ENCODE assay signal across 20 cellular contexts in genomic region chr9:111603041-111603440, GRCh38.
"Had no signal": no experiment of that assay in that cellular context is flagged by ENCODE, and none has a peak within 500 bp of the region (broad histone marks: within the 10 kb centered on the region; RNA-seq: fewer than 3 reads in every experiment).

No MANE protein-coding gene starts in this region.

- H3K4me3 Mint-ChIP-seq: activated B cell treated with CpG ODN at 0.5 μM for 24 hours; activated CD4-positive, alpha-beta memory T cell treated with anti-CD3 and anti-CD28 coated beads for 36 hours; activated naive CD8-positive, alpha-beta T cell treated with anti-CD3 and anti-CD28 coated beads, Interleukin-2, amount 10 ng/mL, durations not matched to agents 7 days and 5 days; activated T-helper 17 cell treated with anti-CD3 and anti-CD28 coated beads, Interleukin-2, amount 50 U/mL, for 72 hours; naive thymus-derived CD4-positive, alpha-beta T cell; stimulated activated naive B cell treated with anti-CD40 and anti-IgM and Interleukin-4, amounts not matched to agents 10 μg/mL and 1 μg/mL and 100 μg/mL, for 72 hours had no signal

- H3K27me3 ChIP-seq: gastrocnemius medialis, pancreas, vagina had no signal

- H3K36me3 ChIP-seq: gastrocnemius medialis, left ventricle myocardium inferior, pancreas, tibial artery, vagina had no signal

- H3K27ac ChIP-seq: gastrocnemius medialis, left ventricle myocardium inferior, pancreas, tibial artery, vagina had no signal

- H3K9me3 ChIP-seq: gastrocnemius medialis, left ventricle myocardium inferior, pancreas, tibial artery, vagina had no signal

- H3K9me3 Mint-ChIP-seq: activated B cell treated with CpG ODN at 0.5 μM for 24 hours; activated CD4-positive, alpha-beta memory T cell treated with anti-CD3 and anti-CD28 coated beads for 36 hours; activated naive CD8-positive, alpha-beta T cell treated with anti-CD3 and anti-CD28 coated beads, Interleukin-2, amount 10 ng/mL, durations not matched to agents 7 days and 5 days; activated T-helper 17 cell treated with anti-CD3 and anti-CD28 coated beads, Interleukin-2, amount 50 U/mL, for 72 hours; stimulated activated naive B cell treated with anti-CD40 and anti-IgM and Interleukin-4, amounts not matched to agents 10 μg/mL and 1 μg/mL and 100 μg/mL, for 72 hours had no signal

- DNase-seq: activated B cell treated with CpG ODN at 0.5 μM for 24 hours; activated CD4-positive, alpha-beta memory T cell treated with anti-CD3 and anti-CD28 coated beads for 36 hours; activated CD4-positive, alpha-beta T cell treated with anti-CD3 and anti-CD28 coated beads for 4 hours; activated naive CD4-positive, alpha-beta T cell treated with Interleukin-2 at 50 U/mL for 16 hours; activated naive CD8-positive, alpha-beta T cell treated with anti-CD3 and anti-CD28 coated beads, Interleukin-2, amount 10 ng/mL, durations not matched to agents 7 days and 5 days; amygdala; gastrocnemius medialis; head of caudate nucleus; left ventricle myocardium inferior; mesenchymal stem cell; naive thymus-derived CD4-positive, alpha-beta T cell; pancreas; stimulated activated naive B cell treated with anti-CD40 and anti-IgM and Interleukin-4, amounts not matched to agents 10 μg/mL and 1 μg/mL and 100 μg/mL, for 72 hours; substantia nigra; tibial artery had no signal

- H3K36me3 Mint-ChIP-seq: activated CD4-positive, alpha-beta memory T cell treated with anti-CD3 and anti-CD28 coated beads for 36 hours; activated naive CD8-positive, alpha-beta T cell treated with anti-CD3 and anti-CD28 coated beads, Interleukin-2, amount 10 ng/mL, durations not matched to agents 7 days and 5 days had no signal

- ATAC-seq: activated T-helper 17 cell treated with anti-CD3 and anti-CD28 coated beads, Interleukin-2, amount 50 U/mL, for 72 hours; gastrocnemius medialis; naive thymus-derived CD4-positive, alpha-beta T cell; pancreas; stimulated activated naive B cell treated with anti-CD40 and anti-IgM and Interleukin-4, amounts not matched to agents 10 μg/mL and 1 μg/mL and 100 μg/mL, for 72 hours had no signal

- H3K27ac Mint-ChIP-seq: activated B cell treated with CpG ODN at 0.5 μM for 24 hours; activated CD4-positive, alpha-beta memory T cell treated with anti-CD3 and anti-CD28 coated beads for 36 hours; activated naive CD8-positive, alpha-beta T cell treated with anti-CD3 and anti-CD28 coated beads, Interleukin-2, amount 10 ng/mL, durations not matched to agents 7 days and 5 days; activated T-helper 17 cell treated with anti-CD3 and anti-CD28 coated beads, Interleukin-2, amount 50 U/mL, for 72 hours; naive thymus-derived CD4-positive, alpha-beta T cell; stimulated activated naive B cell treated with anti-CD40 and anti-IgM and Interleukin-4, amounts not matched to agents 10 μg/mL and 1 μg/mL and 100 μg/mL, for 72 hours had no signal

- H3K4me1 ChIP-seq: vagina had no signal

- H3K4me3 ChIP-seq: gastrocnemius medialis, left ventricle myocardium inferior, pancreas, tibial artery, vagina had no signal

- FAIRE-seq: endometrium, keratinocyte, pancreas, TTC549 had no signal
